1 cellular context compared by ENCODE assay signal in genomic region chr2:19540739-19541503, GRCh38.
A peak's percentile ranks its signal among the peaks of the same experiment; 100 is the strongest.
TF ChIP-seq lines count a peak whose summit lies in the region.

No MANE protein-coding gene starts in this region.

TF ChIP-seq in liver, 16 proteins besides CTCF, POLR2A, EP300 and RAD21 (continued from another document):
- TF ChIP-seq SP1 (IDR thresholded peaks at IDR 0.05) (no peak), GABPA (IDR thresholded peaks at IDR 0.05 in 1 of 2, conservative IDR thresholded peaks at IDR 0.05 in 1 of 2) (no peak), EGR1 (IDR thresholded peaks at IDR 0.05; ENCODE audit: low read depth in 2 of 2) (no peak), FOXA2 (IDR thresholded peaks at IDR 0.05) (no peak), HNF4A (conservative IDR thresholded peaks at IDR 0.05) (peak in 1 of 2 donors; percentile 5), FOXA1 (IDR thresholded peaks at IDR 0.05) (no peak), MAX (IDR thresholded peaks at IDR 0.05) (no peak), NR2F2 (IDR thresholded peaks at IDR 0.05) (no peak), JUND (IDR thresholded peaks at IDR 0.05) (peak; percentile 52 to 78)
- TF ChIP-seq, protein P1, sequence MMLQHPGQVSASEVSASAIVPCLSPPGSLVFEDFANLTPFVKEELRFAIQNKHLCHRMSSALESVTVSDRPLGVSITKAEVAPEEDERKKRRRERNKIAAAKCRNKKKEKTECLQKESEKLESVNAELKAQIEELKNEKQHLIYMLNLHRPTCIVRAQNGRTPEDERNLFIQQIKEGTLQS (IDR thresholded peaks at IDR 0.05) = no peak
